Comparison of ENCODE assay signal across 1 cellular context in the genomic region with DNA sequence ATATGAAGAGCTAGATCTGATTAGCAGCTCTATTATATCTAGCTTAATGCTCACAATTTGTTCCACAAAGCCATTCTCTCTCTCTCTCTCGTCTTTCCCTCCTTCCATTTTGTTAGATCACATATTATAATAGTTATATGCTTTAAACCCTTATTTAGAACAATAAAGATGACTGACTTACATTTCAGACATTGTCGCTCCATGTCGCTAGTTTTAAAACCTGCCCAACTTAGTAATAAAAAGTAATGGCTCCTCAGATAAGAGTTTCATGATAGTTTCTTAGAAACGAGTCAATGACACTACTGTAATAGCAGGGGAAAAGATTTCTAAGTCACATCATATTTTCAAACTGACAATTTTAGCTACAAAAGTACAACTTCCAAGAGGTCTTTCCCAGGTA.
TF ChIP-seq lines count a peak whose summit lies in the region.

No MANE protein-coding gene starts in this region.

TF ChIP-seq in GM23338, 12 proteins besides CTCF, POLR2A, EP300 and RAD21 (continued from another document):
- TF ChIP-seq, protein P1, sequence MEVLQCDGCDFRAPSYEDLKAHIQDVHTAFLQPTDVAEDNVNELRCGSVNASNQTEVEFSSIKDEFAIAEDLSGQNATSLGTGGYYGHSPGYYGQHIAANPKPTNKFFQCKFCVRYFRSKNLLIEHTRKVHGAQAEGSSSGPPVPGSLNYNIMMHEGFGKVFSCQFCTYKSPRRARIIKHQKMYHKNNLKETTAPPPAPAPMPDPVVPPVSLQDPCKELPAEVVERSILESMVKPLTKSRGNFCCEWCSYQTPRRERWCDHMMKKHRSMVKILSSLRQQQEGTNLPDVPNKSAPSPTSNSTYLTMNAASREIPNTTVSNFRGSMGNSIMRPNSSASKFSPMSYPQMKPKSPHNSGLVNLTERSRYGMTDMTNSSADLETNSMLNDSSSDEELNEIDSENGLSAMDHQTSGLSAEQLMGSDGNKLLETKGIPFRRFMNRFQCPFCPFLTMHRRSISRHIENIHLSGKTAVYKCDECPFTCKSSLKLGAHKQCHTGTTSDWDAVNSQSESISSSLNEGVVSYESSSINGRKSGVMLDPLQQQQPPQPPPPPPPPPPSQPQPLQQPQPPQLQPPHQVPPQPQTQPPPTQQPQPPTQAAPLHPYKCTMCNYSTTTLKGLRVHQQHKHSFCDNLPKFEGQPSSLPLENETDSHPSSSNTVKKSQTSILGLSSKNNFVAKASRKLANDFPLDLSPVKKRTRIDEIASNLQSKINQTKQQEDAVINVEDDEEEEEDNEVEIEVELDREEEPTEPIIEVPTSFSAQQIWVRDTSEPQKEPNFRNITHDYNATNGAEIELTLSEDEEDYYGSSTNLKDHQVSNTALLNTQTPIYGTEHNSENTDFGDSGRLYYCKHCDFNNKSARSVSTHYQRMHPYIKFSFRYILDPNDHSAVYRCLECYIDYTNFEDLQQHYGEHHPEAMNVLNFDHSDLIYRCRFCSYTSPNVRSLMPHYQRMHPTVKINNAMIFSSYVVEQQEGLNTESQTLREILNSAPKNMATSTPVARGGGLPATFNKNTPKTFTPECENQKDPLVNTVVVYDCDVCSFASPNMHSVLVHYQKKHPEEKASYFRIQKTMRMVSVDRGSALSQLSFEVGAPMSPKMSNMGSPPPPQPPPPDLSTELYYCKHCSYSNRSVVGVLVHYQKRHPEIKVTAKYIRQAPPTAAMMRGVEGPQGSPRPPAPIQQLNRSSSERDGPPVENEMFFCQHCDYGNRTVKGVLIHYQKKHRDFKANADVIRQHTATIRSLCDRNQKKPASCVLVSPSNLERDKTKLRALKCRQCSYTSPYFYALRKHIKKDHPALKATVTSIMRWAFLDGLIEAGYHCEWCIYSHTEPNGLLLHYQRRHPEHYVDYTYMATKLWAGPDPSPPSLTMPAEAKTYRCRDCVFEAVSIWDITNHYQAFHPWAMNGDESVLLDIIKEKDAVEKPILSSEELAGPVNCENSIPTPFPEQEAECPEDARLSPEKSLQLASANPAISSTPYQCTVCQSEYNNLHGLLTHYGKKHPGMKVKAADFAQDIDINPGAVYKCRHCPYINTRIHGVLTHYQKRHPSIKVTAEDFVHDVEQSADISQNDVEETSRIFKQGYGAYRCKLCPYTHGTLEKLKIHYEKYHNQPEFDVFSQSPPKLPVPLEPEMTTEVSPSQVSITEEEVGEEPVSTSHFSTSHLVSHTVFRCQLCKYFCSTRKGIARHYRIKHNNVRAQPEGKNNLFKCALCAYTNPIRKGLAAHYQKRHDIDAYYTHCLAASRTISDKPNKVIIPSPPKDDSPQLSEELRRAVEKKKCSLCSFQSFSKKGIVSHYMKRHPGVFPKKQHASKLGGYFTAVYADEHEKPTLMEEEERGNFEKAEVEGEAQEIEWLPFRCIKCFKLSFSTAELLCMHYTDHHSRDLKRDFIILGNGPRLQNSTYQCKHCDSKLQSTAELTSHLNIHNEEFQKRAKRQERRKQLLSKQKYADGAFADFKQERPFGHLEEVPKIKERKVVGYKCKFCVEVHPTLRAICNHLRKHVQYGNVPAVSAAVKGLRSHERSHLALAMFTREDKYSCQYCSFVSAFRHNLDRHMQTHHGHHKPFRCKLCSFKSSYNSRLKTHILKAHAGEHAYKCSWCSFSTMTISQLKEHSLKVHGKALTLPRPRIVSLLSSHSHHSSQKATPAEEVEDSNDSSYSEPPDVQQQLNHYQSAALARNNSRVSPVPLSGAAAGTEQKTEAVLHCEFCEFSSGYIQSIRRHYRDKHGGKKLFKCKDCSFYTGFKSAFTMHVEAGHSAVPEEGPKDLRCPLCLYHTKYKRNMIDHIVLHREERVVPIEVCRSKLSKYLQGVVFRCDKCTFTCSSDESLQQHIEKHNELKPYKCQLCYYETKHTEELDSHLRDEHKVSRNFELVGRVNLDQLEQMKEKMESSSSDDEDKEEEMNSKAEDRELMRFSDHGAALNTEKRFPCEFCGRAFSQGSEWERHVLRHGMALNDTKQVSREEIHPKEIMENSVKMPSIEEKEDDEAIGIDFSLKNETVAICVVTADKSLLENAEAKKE (CRISPR knock-in tag; IDR thresholded peaks at IDR 0.05), result no peak
- TF ChIP-seq ZNF331 (CRISPR knock-in tag; IDR thresholded peaks at IDR 0.05; ENCODE audit: low read depth), result no peak
TF ChIP-seq in GM23338: peak in this region for 0.
